ENCODE assay signal across 8 cellular contexts in the genomic region with DNA sequence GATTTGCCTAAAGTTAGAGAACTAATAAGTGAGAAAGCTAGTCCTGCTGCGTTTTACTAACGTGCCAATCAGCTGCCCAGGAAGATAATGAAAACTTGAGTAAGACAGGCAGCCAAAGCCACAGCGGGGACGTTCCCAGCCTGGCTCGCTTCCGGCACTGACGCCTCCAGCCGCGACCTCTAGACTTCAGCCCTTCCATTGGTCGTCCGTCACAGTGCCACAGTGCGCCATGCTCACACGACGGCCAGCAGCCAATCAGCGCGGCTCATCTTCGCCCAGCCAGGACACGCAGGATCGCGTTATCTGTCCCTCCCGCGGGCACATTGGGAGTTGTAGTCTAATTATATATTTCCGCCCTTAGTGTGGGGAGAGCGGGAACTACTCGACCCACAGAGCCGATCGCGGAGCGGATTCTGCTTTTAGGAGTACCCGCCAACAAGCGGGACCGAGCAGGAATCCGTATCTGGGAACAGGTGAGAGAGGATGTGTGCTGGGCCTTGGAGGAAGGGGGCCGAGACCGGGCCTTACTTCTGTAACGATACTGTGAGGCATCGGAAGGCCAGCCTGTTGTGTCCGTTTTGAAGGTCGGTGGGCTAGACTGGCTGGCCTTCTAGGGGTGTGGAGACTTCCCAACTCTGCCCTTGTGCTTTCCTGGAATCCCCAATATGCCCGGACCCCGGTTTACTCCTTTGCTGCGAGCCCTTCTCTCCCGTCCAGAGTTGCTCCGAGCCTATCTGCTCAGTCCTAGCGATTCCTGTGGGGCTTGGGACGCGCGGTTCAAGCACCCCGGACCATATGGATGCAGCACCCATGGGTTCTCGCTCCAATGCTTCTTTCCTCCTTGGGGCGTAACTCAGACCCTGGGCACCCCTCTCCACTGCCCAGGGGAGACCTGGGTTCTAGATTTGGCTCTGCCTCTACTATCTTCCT. TPM values are rescaled to one million over a fixed set of nuclear protein-coding genes. Genes with fewer than 3 reads are reported as not detected.
DNase-seq lines count a peak whose midpoint lies in the region; ATAC-seq and TF ChIP-seq lines count a peak whose summit lies in the region.

A gene (plus strand): TSS at position 374 of the 930 bp plus-strand sequence. CDS start 924 bp downstream, outside the sequence.

- peak within 1 kb of the TSS; percentile 98 for H3K4me3 Mint-ChIP-seq in activated naive CD8-positive, alpha-beta T cell

- peak; percentile 98 for DNase-seq in GM10248 (ENCODE audit: extremely low spot score)
- DNase-seq in NCI-H1105 (lab: John Stamatoyannopoulos, UW), result peak; percentile 99
- peak; percentile 100 for DNase-seq in SKM-1 treated with dmso at 0.1 percent for 144 hours (lab: John Stamatoyannopoulos, UW; ENCODE audit: unreplicated experiment)
- DNase-seq in glomerular endothelial cell (ENCODE audit: extremely low read depth, low read depth, low spot score), result peak; percentile 95
- peak; percentile 91 for DNase-seq in omental fat pad (ENCODE audit: low spot score)
- DNase-seq in testis, result peak; percentile 99

- TF ChIP-seq CTCF in GM10248 (IDR thresholded peaks at IDR 0.05; ENCODE audit: control extremely low read depth, extremely low read depth, low read depth, missing control alignments), result no peak
- TF ChIP-seq CTCF in omental fat pad (IDR thresholded peaks at IDR 0.05), result no peak
- TF ChIP-seq CTCF in testis (IDR thresholded peaks at IDR 0.05), result peak in 2 of 3 experiments; percentile 42 to 69

- ATAC-seq in HG02623 (IDR thresholded peaks at IDR 0.05; ENCODE audit: unreplicated experiment) (peak; percentile 92), omental fat pad (ENCODE audit: low FRiP score) (peak; percentile 99)

- peak; percentile 2 for TF ChIP-seq POLR2A in testis (IDR thresholded peaks at IDR 0.05)

- H3K4me1 Mint-ChIP-seq in activated naive CD8-positive, alpha-beta T cell (ENCODE audit: low read depth), result peaks cover 24% of the 10 kb centered on the region

- H3K27me3 Mint-ChIP-seq in activated naive CD8-positive, alpha-beta T cell, result no peaks in the 10 kb centered on the region

- H3K27me3 ChIP-seq in testis, result no peaks in the 10 kb centered on the region

- peak within 1 kb of the TSS; percentile 98 for H3K27ac Mint-ChIP-seq in activated naive CD8-positive, alpha-beta T cell

- CTCF ChIA-PET in GM10248 (lab: Yijun Ruan, JAX), result interaction anchor here (0.7 to 4.4 kb wide), 12 partner anchors 11 to 477 kb away, joined by 3 to 52 read pairs (median 3); a partner anchor contains a TSS

- H3K4me3 ChIP-seq in testis, result peak within 1 kb of the TSS; percentile 76 to 88

- peak within 1 kb of the TSS; percentile 84 to 86 for H3K27ac ChIP-seq in testis

- peaks cover 9% of the 10 kb centered on the region for H3K4me1 ChIP-seq in testis

- H3K36me3 Mint-ChIP-seq in activated naive CD8-positive, alpha-beta T cell, result peaks cover 5% of the 10 kb centered on the region

- intact Hi-C loops in testis (cut with DNase I; ENCODE audit: low total_unique reads), result no loop called here

- WGBS in testis, 2 donors, result 0% methylated on average over 28 to 51 of the region's 51 CpGs

- no peaks in the 10 kb centered on the region for H3K9me3 ChIP-seq in testis

- H3K36me3 ChIP-seq in testis (ENCODE audit: low read depth, missing control alignments), result no peaks in the 10 kb centered on the region

- POLR2A ChIA-PET in GM10248 (lab: Yijun Ruan, JAX), result interaction anchor here (0.5 to 1.3 kb wide), 10 partner anchors 9 to 1316 kb away, joined by 3 to 9 read pairs (median 3); a partner anchor contains a TSS

- H3K9me3 Mint-ChIP-seq in activated naive CD8-positive, alpha-beta T cell (ENCODE audit: low read depth), result no peaks in the 10 kb centered on the region

RNA-seq across cellular contexts. Expression of the gene that starts here (rescaled TPM):
- total RNA-seq in glomerular endothelial cell (319 and 345 TPM in 2 replicates), omental fat pad (100 to 1,000 TPM in 1 of 4 donors, 10 to 100 TPM in 3; 73.9 to 151 (median 87.7) TPM), testis (10 to 100 TPM; 51.6 to 81.6 TPM)
- 127 TPM for polyA plus RNA-seq in testis (ENCODE audit: insufficient read depth, low read depth, low replicate concordance)

Comparison
In these comparisons a context has a peak if more than half of its experiments do, and no peak if none do; other contexts are left out.
1. Peak in every context shown above with its lines: DNase-seq, ATAC-seq, H3K4me3 ChIP-seq and H3K27ac ChIP-seq.
2. CTCF ChIP-seq: peak in testis (2 of 3); none in GM10248 (single experiment) and omental fat pad (0 of 3).